In the genomic region with DNA sequence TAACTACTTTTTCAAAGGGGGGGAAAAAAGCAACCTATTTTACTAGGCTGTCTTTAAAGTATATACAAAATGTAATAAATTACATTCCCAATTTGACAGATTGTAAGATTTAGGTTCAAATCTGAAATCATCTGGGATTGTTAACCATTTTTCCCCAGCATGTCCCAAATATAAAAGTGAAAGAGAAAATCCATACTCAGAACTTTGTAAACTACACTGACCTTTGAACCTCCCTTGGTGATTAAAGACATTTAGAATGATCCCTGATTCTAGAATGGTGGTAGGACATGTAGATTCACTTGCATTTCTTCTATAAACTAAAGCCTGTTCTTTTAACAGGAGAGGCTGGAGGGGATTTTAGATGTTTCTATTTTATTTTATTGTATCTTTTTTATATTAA, we compare ENCODE assay signal across 16 cellular contexts. TPM values are rescaled to one million over a fixed set of nuclear protein-coding genes. Genes with fewer than 3 reads are reported as not detected.
DNase-seq lines count a peak whose midpoint lies in the region; ATAC-seq, FAIRE-seq and TF ChIP-seq lines count a peak whose summit lies in the region.
"Had no signal": no experiment of that assay in that cellular context is flagged by ENCODE, and none has a peak within 500 bp of the region (broad histone marks: within the 10 kb centered on the region; RNA-seq: fewer than 3 reads in every experiment).

No MANE protein-coding gene starts in this region.

- H3K27me3 ChIP-seq in GM12878 (replicated peaks in 1 of 2; ENCODE audit: control insufficient read depth in 2 of 2, insufficient read depth in 2 of 2, low read length in 1 of 2) (no peaks in the 10 kb centered on the region), mesenchymal stem cell (ENCODE audit: control insufficient read depth in 1 of 2, insufficient read depth in 1 of 2, low read length in 2 of 2) (no peaks in the 10 kb centered on the region)
- H3K27me3 ChIP-seq: BLaER1 treated with 17β-estradiol and CSF1 and Interleukin-3, amounts not matched to agents 10 nM and 100 nM had no signal

- RAD21 ChIA-PET in GM12878 (lab: Charles Lee; ENCODE audit: unreplicated experiment) = no interaction called here

- no peak overlapping the region for H4K91ac ChIP-seq in mesenchymal stem cell (ENCODE audit: low read length)

- DNase-seq in GM12878 (ENCODE audit: low read depth, low spot score) (no peak), left lobe of liver (ENCODE audit: low spot score) (no peak), mesenchymal stem cell (peak; percentile 3), NCI-H1930 (lab: John Stamatoyannopoulos, UW) (no peak), D341Med (ENCODE audit: low spot score) (no peak), NK-92 (lab: John Stamatoyannopoulos, UW; ENCODE audit: unreplicated experiment) (no peak)
- DNase-seq: Calu3; CD8-positive, alpha-beta T cell; DMS 273 treated with DMSO at 0.1 percent for 48 hours; DMS53; GDM1; H9 had no signal

- no peaks in the 10 kb centered on the region for H4K20me1 ChIP-seq in GM12878 (ENCODE audit: control insufficient read depth, insufficient read depth)
- H4K20me1 ChIP-seq: BLaER1 treated with 17β-estradiol and CSF1 and Interleukin-3, amounts not matched to agents 10 nM and 100 nM had no signal

- H3K4ac ChIP-seq in mesenchymal stem cell (ENCODE audit: low read depth in 1 of 2, low read length in 2 of 2) = no peak overlapping the region

- no peak overlapping the region for H2BK5ac ChIP-seq in mesenchymal stem cell (ENCODE audit: low read depth, low read length, poor library complexity, severe bottlenecking)

- H3K4me3 ChIP-seq in GM12878 (no peak overlapping the region), mesenchymal stem cell (ENCODE audit: insufficient read depth in 1 of 2, low read depth in 1 of 2, low read length in 2 of 2) (no peak overlapping the region)
- H3K4me3 ChIP-seq: BLaER1 treated with 17β-estradiol and CSF1 and Interleukin-3, amounts not matched to agents 10 nM and 100 nM had no signal

- H3K18ac ChIP-seq in mesenchymal stem cell (ENCODE audit: low read depth in 1 of 2, low read length in 2 of 2) = no peak overlapping the region

- H3K4me1 ChIP-seq in GM12878 (ENCODE audit: control insufficient read depth, insufficient read depth, low read length) (no peaks in the 10 kb centered on the region), mesenchymal stem cell (ENCODE audit: control insufficient read depth, insufficient read depth, low read depth, low read length) (no peaks in the 10 kb centered on the region)
- H3K4me1 ChIP-seq: BLaER1 treated with 17β-estradiol and CSF1 and Interleukin-3, amounts not matched to agents 10 nM and 100 nM had no signal

- H3K36me3 ChIP-seq in GM12878 (ENCODE audit: control insufficient read depth in 2 of 2, insufficient read depth in 2 of 2, low read length in 1 of 2) (peaks cover 2 to 12% of the 10 kb centered on the region in 2 experiments), mesenchymal stem cell (ENCODE audit: control insufficient read depth in 1 of 2, insufficient read depth in 2 of 2, low read depth in 1 of 2, low read length in 2 of 2) (peaks cover 24 to 74% of the 10 kb centered on the region in 2 experiments)

- no peak overlapping the region for H4K8ac ChIP-seq in mesenchymal stem cell (ENCODE audit: low read length)

- H2BK15ac ChIP-seq in mesenchymal stem cell (ENCODE audit: low read depth, poor library complexity, severe bottlenecking) = no peak overlapping the region

- TF ChIP-seq CTCF in GM12878 (IDR thresholded peaks at IDR 0.05 in 2 of 3, conservative IDR thresholded peaks at IDR 0.05 in 1 of 3; ENCODE audit: control insufficient read depth in 2 of 3, extremely low read depth in 1 of 3, insufficient read depth in 1 of 3, low read depth in 3 of 3, low read length in 3 of 3) = no peak

- H3K79me2 ChIP-seq in GM12878 (ENCODE audit: control insufficient read depth, insufficient read depth, low read length) = no peaks in the 10 kb centered on the region

- no peak overlapping the region for H3K27ac ChIP-seq in GM12878 (ENCODE audit: control insufficient read depth, insufficient read depth)
- H3K27ac ChIP-seq in mesenchymal stem cell (ENCODE audit: low read length, poor library complexity, severe bottlenecking) = no peak overlapping the region
- H3K27ac ChIP-seq: BLaER1 treated with 17β-estradiol and CSF1 and Interleukin-3, amounts not matched to agents 10 nM and 100 nM had no signal

- CTCF ChIA-PET in GM12878 (lab: Yijun Ruan, JAX) = no interaction called here

- H3K79me1 ChIP-seq in mesenchymal stem cell (replicated peaks; ENCODE audit: low read length, poor library complexity, severe bottlenecking) = peaks cover 7% of the 10 kb centered on the region

- H3K14ac ChIP-seq in mesenchymal stem cell (ENCODE audit: low read length in 2 of 2) = no peak overlapping the region

- H3K4me2 ChIP-seq in GM12878 (ENCODE audit: control insufficient read depth, insufficient read depth) = no peak overlapping the region
- no peak overlapping the region for H3K4me2 ChIP-seq in mesenchymal stem cell (ENCODE audit: low read length, poor library complexity, severe bottlenecking)
- H3K4me2 ChIP-seq: BLaER1 treated with 17β-estradiol and CSF1 and Interleukin-3, amounts not matched to agents 10 nM and 100 nM had no signal

- TF ChIP-seq POLR2A in GM12878 (IDR thresholded peaks at IDR 0.05; ENCODE audit: low read depth, low read length) = no peak

- TSS peak; percentile 30 for BruUV-seq in GM12878 (replicated peaks; lab: Mats Ljungman, UMichigan)

- POLR2A ChIA-PET in GM12878 (lab: Charles Lee) = interaction anchor here (0.7 kb wide), 1 partner anchor 26 kb away, joined by 6 read pairs; no protein-coding TSS in a partner anchor

- ATAC-seq in GM12878 (no peak), left lobe of liver (peak; percentile 88), GM19463 (IDR thresholded peaks at IDR 0.05; ENCODE audit: unreplicated experiment) (no peak)
- ATAC-seq: CD8-positive, alpha-beta T cell had no signal

- TF ChIP-seq RAD21 in GM12878 (IDR thresholded peaks at IDR 0.05; ENCODE audit: insufficient read depth, low read depth, low read length) = no peak

- no peak overlapping the region for H2BK120ac ChIP-seq in mesenchymal stem cell (ENCODE audit: low read depth, low read length)

- no peak overlapping the region for H2AFZ ChIP-seq in GM12878 (ENCODE audit: control insufficient read depth, low read depth, low read length)
- no peak overlapping the region for H2AFZ ChIP-seq in mesenchymal stem cell (ENCODE audit: low read depth, low read length)

- no peak overlapping the region for H2AK5ac ChIP-seq in mesenchymal stem cell (ENCODE audit: low read length, severe bottlenecking)

- no peak overlapping the region for H2BK12ac ChIP-seq in mesenchymal stem cell (ENCODE audit: low read length in 2 of 2)

- intact Hi-C loops in GM12878 (cut with micrococcal nuclease; ENCODE audit: unreplicated experiment) = no loop called here

- no peak for FAIRE-seq in GM12878 (lab: Jason Lieb, UNC)
- FAIRE-seq: H1, HTR-8/SVneo had no signal

- H3K9me3 ChIP-seq in GM12878 (replicated peaks; ENCODE audit: control insufficient read depth, insufficient read depth, low read length) = no peaks in the 10 kb centered on the region; the same call in 2 of the 3 replicates
- no peaks in the 10 kb centered on the region for H3K9me3 ChIP-seq in mesenchymal stem cell (ENCODE audit: control insufficient read depth, low read length)

- SMC1A ChIA-PET in GM12878 (lab: Charles Lee; ENCODE audit: uncharacterized antibody, unreplicated experiment) = no interaction called here

- TF ChIP-seq EP300 in GM12878 (IDR thresholded peaks at IDR 0.05; ENCODE audit: borderline replicate concordance in 1 of 2, control insufficient read depth in 1 of 2, low read depth in 2 of 2, low read length in 2 of 2) = no peak

- no peak overlapping the region for H3K9ac ChIP-seq in GM12878 (ENCODE audit: control insufficient read depth, insufficient read depth, low read length)
- no peak overlapping the region for H3K9ac ChIP-seq in mesenchymal stem cell (ENCODE audit: low read length)
- H3K9ac ChIP-seq: BLaER1 treated with 17β-estradiol and CSF1 and Interleukin-3, amounts not matched to agents 10 nM and 100 nM had no signal

- no peak overlapping the region for H3K23ac ChIP-seq in mesenchymal stem cell (ENCODE audit: low read length in 2 of 2)

- in situ Hi-C loops in GM12878 (cut with MboI) = no loop called here

TF ChIP-seq in GM12878, 131 proteins besides CTCF, POLR2A, EP300 and RAD21 (continues in another document):
- no peak for TF ChIP-seq MTA3 (IDR thresholded peaks at IDR 0.05; ENCODE audit: borderline replicate concordance, low read length)

RNA-seq across cellular contexts. Expression of gene KLHL20, which starts 39.0 kb away (rescaled TPM):
- total RNA-seq in GM12878 (2013; cell fraction: nucleolus; rRNA removed) = 49.4 and 56.0 TPM in 2 replicates
- total RNA-seq in GM12878 (2014; rRNA removed) (9.0 and 9.2 TPM in 2 replicates), GM12878 (2014; rRNA removed; fragmentation: Illumina TruSeq; extraction: Trizol) (11.0 and 11.3 TPM in 2 replicates), GM12878 (2021) (12.5 and 14.0 TPM in 2 replicates), left lobe of liver (13.2 TPM)
- polyA plus RNA-seq in GM12878 (2011; ENCODE audit: low read depth) = 4.5 TPM
- polyA plus RNA-seq in GM12878 (2011; rRNA removed) (12.7 and 14.3 TPM in 2 replicates), GM12878 (2014; fragmentation: Illumina TruSeq; extraction: Trizol) (12.0 and 13.1 TPM in 2 replicates), GM12878 (2014; fragmentation: Nextera tagmentation; extraction: Ambion mirVana) (1 to 10 TPM; 3.8 to 5.8 TPM), GM12878 (2014; rRNA removed) (8.6 and 9.1 TPM in 2 replicates), GM12878 (2016; fragmentation: Nextera tagmentation; extraction: Ambion mirVana) (10 to 100 TPM in 1 of 2 experiments, 1 to 10 TPM in 1; 7.0 to 10.8 TPM)
- polyA plus RNA-seq in GM12878 (2011; cell fraction: cytosol; rRNA removed) = 7.2 and 7.9 TPM in 2 replicates
- polyA plus RNA-seq in GM12878 (2011; cell fraction: nucleus; rRNA removed) = 10.0 and 12.1 TPM in 2 replicates
- 5.9 and 6.9 TPM in 2 replicates for polyA plus RNA-seq in GM12878 (2012)
- polyA minus RNA-seq in GM12878 (2011; rRNA and poly(A)+ RNA removed) = 20.1 and 22.2 TPM in 2 replicates
- polyA minus RNA-seq in GM12878 (2011; cell fraction: cytosol; rRNA and poly(A)+ RNA removed) = 4.4 and 6.5 TPM in 2 replicates
- polyA minus RNA-seq in GM12878 (2011; cell fraction: nucleus; rRNA and poly(A)+ RNA removed) = 11.0 and 14.9 TPM in 2 replicates
- 15.9 TPM for polyA plus RNA-seq in mesenchymal stem cell (2013, experiment 1 of 2)
- 15.2 TPM for polyA plus RNA-seq in mesenchymal stem cell (2013, experiment 2 of 2)
